In the genomic region with DNA sequence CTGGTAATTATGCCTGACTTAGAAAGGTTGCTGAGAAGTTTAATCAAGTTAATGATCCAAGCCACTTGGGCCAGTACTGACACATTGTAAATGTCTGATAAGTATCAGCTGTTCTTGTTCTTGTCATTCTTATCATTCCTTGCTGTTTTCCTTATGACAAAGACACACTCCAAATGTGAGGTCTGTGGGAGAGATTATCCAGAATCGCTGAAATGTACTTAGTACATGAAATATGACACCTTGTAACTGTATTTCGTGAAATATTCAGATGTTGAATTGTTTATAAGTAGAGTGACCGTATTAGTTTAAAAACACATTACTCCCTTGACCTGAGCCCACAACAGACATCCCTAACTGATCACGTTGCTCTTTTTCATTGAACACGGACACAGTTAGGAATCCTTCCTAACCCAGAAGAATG, we compare ENCODE assay signal across 21 cellular contexts. TPM values are rescaled to one million over a fixed set of nuclear protein-coding genes. Genes with fewer than 3 reads are reported as not detected.
DNase-seq lines count a peak whose midpoint lies in the region; ATAC-seq and TF ChIP-seq lines count a peak whose summit lies in the region.
"Had no signal": no experiment of that assay in that cellular context is flagged by ENCODE, and none has a peak within 500 bp of the region (broad histone marks: within the 10 kb centered on the region; RNA-seq: fewer than 3 reads in every experiment).

No MANE protein-coding gene starts in this region.

- peak overlapping the region; percentile 38 for H3K4me2 ChIP-seq in osteoblast (ENCODE audit: insufficient read depth, low read length)

- H3K4me3 ChIP-seq in adipocyte (ENCODE audit: low read length) (no peak overlapping the region), osteoblast (ENCODE audit: insufficient read depth, low read length) (no peak overlapping the region)
- H3K4me3 ChIP-seq: breast epithelium, lower lobe of right lung, right lobe of liver had no signal

- DNase-seq in EH (ENCODE audit: low read depth) (peak; percentile 84), adipocyte (ENCODE audit: low read depth) (peak; percentile 79), fibroblast of peridontal ligament (ENCODE audit: extremely low read depth) (peak; percentile 44), osteoblast (ENCODE audit: insufficient read length, low spot score, missing footprints) (no peak), T-helper 9 cell (no peak), omental fat pad (ENCODE audit: low spot score) (no peak), activated gamma-delta T cell treated with Interleukin-2 at 50 U/mL for 16 hours (no peak)
- DNase-seq: activated CD4-positive, alpha-beta T cell treated with anti-CD3 and anti-CD28 coated beads, Interleukin-2, amount 50 U/mL, for 1 hour; activated naive CD4-positive, alpha-beta T cell treated with anti-CD3 and anti-CD28 coated beads for 36 hours; activated T-cell treated with anti-CD3 and anti-CD28 coated beads for 4 hours; BE2C; effector CD4-positive, alpha-beta T cell; foreskin keratinocyte; lower lobe of right lung; MV-4-11; naive thymus-derived CD4-positive, alpha-beta T cell; NCI-H2107; right lobe of liver had no signal

- no peaks in the 10 kb centered on the region for H3K79me2 ChIP-seq in osteoblast (ENCODE audit: insufficient read depth, low read length)

- H3K4me1 ChIP-seq in adipocyte (ENCODE audit: control insufficient read depth, insufficient read depth, low read length) (peaks cover 2% of the 10 kb centered on the region), osteoblast (ENCODE audit: insufficient read depth, low read length) (peaks cover 5% of the 10 kb centered on the region)
- H3K4me1 ChIP-seq: BE2C, breast epithelium, foreskin keratinocyte, lower lobe of right lung, right lobe of liver had no signal

- peaks cover 29% of the 10 kb centered on the region for H3K27me3 ChIP-seq in adipocyte (replicated peaks; ENCODE audit: control insufficient read depth, insufficient read depth, low read length)
- H3K27me3 ChIP-seq in osteoblast (ENCODE audit: insufficient read depth, low read length) = peaks cover 8% of the 10 kb centered on the region
- H3K27me3 ChIP-seq: BE2C, breast epithelium, foreskin keratinocyte, right lobe of liver had no signal

- H3K9me3 ChIP-seq in adipocyte (ENCODE audit: control insufficient read depth, low read length) = no peaks in the 10 kb centered on the region
- H3K9me3 ChIP-seq in osteoblast (ENCODE audit: low read depth, low read length) = no peaks in the 10 kb centered on the region
- H3K9me3 ChIP-seq: BE2C, breast epithelium, lower lobe of right lung, right lobe of liver had no signal

- H4K20me1 ChIP-seq in osteoblast (ENCODE audit: insufficient read depth, low read length) = no peaks in the 10 kb centered on the region

- no peak overlapping the region for H2AFZ ChIP-seq in osteoblast (ENCODE audit: low read length)

- H3K9ac ChIP-seq in adipocyte (ENCODE audit: low read length) = no peak overlapping the region

- no peak overlapping the region for H3K27ac ChIP-seq in osteoblast (ENCODE audit: low read depth, low read length)
- H3K27ac ChIP-seq: breast epithelium, foreskin keratinocyte, lower lobe of right lung, right lobe of liver had no signal

- H3K36me3 ChIP-seq in adipocyte (ENCODE audit: control insufficient read depth, insufficient read depth, low read length, severe bottlenecking) (no peaks in the 10 kb centered on the region), osteoblast (ENCODE audit: insufficient read depth, low read length) (no peaks in the 10 kb centered on the region)
- H3K36me3 ChIP-seq: BE2C, breast epithelium, lower lobe of right lung, right lobe of liver had no signal

- TF ChIP-seq CTCF in osteoblast (IDR thresholded peaks at IDR 0.05; ENCODE audit: extremely low read depth, low read depth, low read length) (no peak), omental fat pad (IDR thresholded peaks at IDR 0.05) (no peak)

- ATAC-seq in HG02678 (IDR thresholded peaks at IDR 0.05; ENCODE audit: unreplicated experiment) (no peak), omental fat pad (ENCODE audit: low FRiP score) (no peak)
- ATAC-seq: foreskin keratinocyte; lower lobe of right lung; naive thymus-derived CD4-positive, alpha-beta T cell; right lobe of liver had no signal

RNA-seq across cellular contexts. Expression of gene AADACL4, which starts 6.1 kb away (rescaled TPM):
- total RNA-seq in osteoblast (not detected in 2 replicates), omental fat pad (under 1 TPM in 1 of 4 donors, not detected in 3; 0.28 TPM)
- total RNA-seq: activated naive CD4-positive, alpha-beta T cell treated with anti-CD3 and anti-CD28 coated beads for 36 hours; breast epithelium; foreskin keratinocyte; lower lobe of right lung; naive thymus-derived CD4-positive, alpha-beta T cell; right lobe of liver; SK-MEL-5 had no signal

RNA-seq across cellular contexts. Expression of gene DHRS3, which starts 32.0 kb away (rescaled TPM):
- total RNA-seq in osteoblast (161 and 172 TPM in 2 replicates), omental fat pad (100 to 1,000 TPM; 175 to 342 (median 227) TPM)
- total RNA-seq: SK-MEL-5 had no signal

Comparison
In these comparisons a context has a peak if more than half of its experiments do, and no peak if none do; other contexts are left out.
1. DNase-seq: peak in EH (single experiment), adipocyte (single experiment) and fibroblast of peridontal ligament (single experiment); none in osteoblast (single experiment), T-helper 9 cell (single experiment), omental fat pad (single experiment) and activated gamma-delta T cell treated with Interleukin-2 at 50 U/mL for 16 hours (single experiment).